In genomic region chr12:89861086-89861485, GRCh38 we compare ENCODE assay signal across 17 cellular contexts.
A peak's percentile ranks its signal among the peaks of the same experiment; 100 is the strongest.
DNase-seq lines count a peak whose midpoint lies in the region; ATAC-seq, FAIRE-seq and TF ChIP-seq lines count a peak whose summit lies in the region.
"Had no signal": no experiment of that assay in that cellular context is flagged by ENCODE, and none has a peak within 500 bp of the region (broad histone marks: within the 10 kb centered on the region; RNA-seq: fewer than 3 reads in every experiment).

No MANE protein-coding gene starts in this region.

- no peak overlapping the region for H3K27ac ChIP-seq in OCI-LY7 (ENCODE audit: low read depth, low read length, poor library complexity, severe bottlenecking)
- H3K27ac ChIP-seq in K562 (ENCODE audit: extremely low read depth, low read depth, low read length) = no peak overlapping the region
- no peak overlapping the region for H3K27ac ChIP-seq in dorsolateral prefrontal cortex
- H3K27ac ChIP-seq in brain microvascular endothelial cell = no peak overlapping the region
- no peak overlapping the region for H3K27ac ChIP-seq in right lobe of liver
- H3K27ac ChIP-seq: uterus had no signal

- peak; percentile 19 for DNase-seq in activated naive CD4-positive, alpha-beta T cell treated with anti-CD3 and anti-CD28 coated beads, Interleukin-2, amount 50 U/mL, for 16 hours
- no peak for DNase-seq in activated naive CD4-positive, alpha-beta T cell treated with anti-CD3 and anti-CD28 coated beads, Interleukin-2, amount 10 ng/mL, durations not matched to agents 7 days and 5 days
- DNase-seq in OCI-LY7 (ENCODE audit: low spot score) = no peak
- DNase-seq in K562 (ENCODE audit: extremely low read depth in 1 of 4, low spot score in 3 of 4) = peak in 1 of 4 experiments; percentile 11
- DNase-seq in stimulated activated effector memory CD8-positive, alpha-beta T cell treated with anti-CD3 and anti-CD28 coated beads, Interleukin-12 subunit alpha, Interleukin-12 subunit beta, amount 100 ng/mL, for 72 hours (ENCODE audit: low spot score in 2 of 2) = no peak
- no peak for DNase-seq in dorsolateral prefrontal cortex
- no peak for DNase-seq in brain microvascular endothelial cell
- DNase-seq in right lobe of liver = no peak
- DNase-seq: KG1, NCI-H146, NCI-H446, OCI-M1, SW 1271, uterus had no signal

- peak overlapping the region; percentile 94; the same call in 1 of the 2 replicates for H2AFZ ChIP-seq in OCI-LY7 (ENCODE audit: low read length)
- no peak overlapping the region for H2AFZ ChIP-seq in K562 (ENCODE audit: low read depth, low read length)

- CTCF ChIA-PET in activated naive CD4-positive, alpha-beta T cell treated with anti-CD3 and anti-CD28 coated beads, Interleukin-2, amount 10 ng/mL, durations not matched to agents 7 days and 5 days (lab: Charles Lee) = interaction anchor here (0.7 kb wide), 1 partner anchor 29 kb away, joined by 3 read pairs; no protein-coding TSS in a partner anchor
- CTCF ChIA-PET in OCI-LY7 (lab: Charles Lee; ENCODE audit: unreplicated experiment) (no interaction called here), K562 (lab: Yijun Ruan, JAX; ENCODE audit: low intra/inter-chr PET ratio) (no interaction called here)

- no peak for FAIRE-seq in K562 (lab: Jason Lieb, UNC)
- FAIRE-seq: keratinocyte had no signal

- no peak overlapping the region for H3K27ac Mint-ChIP-seq in activated naive CD4-positive, alpha-beta T cell treated with anti-CD3 and anti-CD28 coated beads, Interleukin-2, amount 10 ng/mL, durations not matched to agents 7 days and 5 days
- H3K27ac Mint-ChIP-seq in stimulated activated effector memory CD8-positive, alpha-beta T cell treated with anti-CD3 and anti-CD28 coated beads, Interleukin-12 subunit alpha, Interleukin-12 subunit beta, amount 100 ng/mL, for 72 hours = peak overlapping the region; percentile 39
- H3K27ac Mint-ChIP-seq: brain had no signal

- no peaks in the 10 kb centered on the region; the same call in 1 of the 2 replicates for H3K36me3 ChIP-seq in OCI-LY7 (ENCODE audit: insufficient read depth, low read length)
- no peaks in the 10 kb centered on the region for H3K36me3 ChIP-seq in K562 (ENCODE audit: control insufficient read depth, insufficient read depth, low read length)
- no peaks in the 10 kb centered on the region for H3K36me3 ChIP-seq in brain microvascular endothelial cell (replicated peaks)
- no peaks in the 10 kb centered on the region for H3K36me3 ChIP-seq in right lobe of liver
- H3K36me3 ChIP-seq: uterus had no signal

- H3K4me2 ChIP-seq in OCI-LY7 (ENCODE audit: low read length) = no peak overlapping the region
- no peak overlapping the region for H3K4me2 ChIP-seq in K562 (ENCODE audit: insufficient read depth, low read length)

- H3K4me3 ChIP-seq in OCI-LY7 (ENCODE audit: low read depth, low read length, poor library complexity, severe bottlenecking) (no peak overlapping the region), K562 (no peak overlapping the region), dorsolateral prefrontal cortex (no peak overlapping the region), brain microvascular endothelial cell (ENCODE audit: low read depth, low read length) (no peak overlapping the region), right lobe of liver (no peak overlapping the region)
- H3K4me3 ChIP-seq: uterus had no signal

- H4K20me1 ChIP-seq in OCI-LY7 (ENCODE audit: insufficient read depth, low read length) (no peaks in the 10 kb centered on the region), K562 (replicated peaks; ENCODE audit: control insufficient read depth, insufficient read depth, low read length) (no peaks in the 10 kb centered on the region)

- intact Hi-C loops in OCI-LY7 (cut with micrococcal nuclease; ENCODE audit: unreplicated experiment) = loop anchor here (5.0 kb wide), 4 partner anchors 66 to 319 kb away; no protein-coding TSS in a partner anchor
- intact Hi-C loops in K562 (cut with micrococcal nuclease) = no loop called here
- intact Hi-C loops in dorsolateral prefrontal cortex (cut with DNase I) = no loop called here
- intact Hi-C loops in right lobe of liver (cut with DNase I) = no loop called here

- H3K79me2 ChIP-seq in OCI-LY7 (ENCODE audit: insufficient read depth, low read depth, low read length) = no peaks in the 10 kb centered on the region
- no peaks in the 10 kb centered on the region for H3K79me2 ChIP-seq in K562 (ENCODE audit: control insufficient read depth, insufficient read depth, low read length)

- H3K4me1 ChIP-seq in OCI-LY7 (ENCODE audit: insufficient read depth, low read length, poor library complexity, severe bottlenecking) = peaks cover 79% of the 10 kb centered on the region
- no peaks in the 10 kb centered on the region; a peak in 2 of 5 replicates for H3K4me1 ChIP-seq in K562 (replicated peaks in 1 of 2; ENCODE audit: control insufficient read depth in 2 of 2, insufficient read depth in 2 of 2, low read length in 2 of 2)
- H3K4me1 ChIP-seq in right lobe of liver = no peaks in the 10 kb centered on the region
- H3K4me1 ChIP-seq: uterus had no signal

- TF ChIP-seq CTCF in OCI-LY7 (conservative IDR thresholded peaks at IDR 0.05; ENCODE audit: low read length) = no peak
- no peak for TF ChIP-seq CTCF in K562 (IDR thresholded peaks at IDR 0.05 in 2 of 3, conservative IDR thresholded peaks at IDR 0.05 in 1 of 3; ENCODE audit: insufficient read depth in 2 of 3, low read depth in 1 of 3, low read length in 3 of 3)
- no peak for TF ChIP-seq CTCF in dorsolateral prefrontal cortex (IDR thresholded peaks at IDR 0.05 in 54 of 56, conservative IDR thresholded peaks at IDR 0.05 in 2 of 56; ENCODE audit: low read depth in 1 of 56, partially characterized antibody in 56 of 56)
- TF ChIP-seq CTCF in brain microvascular endothelial cell (IDR thresholded peaks at IDR 0.05; ENCODE audit: low read depth, low read length, missing control alignments) = no peak
- TF ChIP-seq CTCF in right lobe of liver (IDR thresholded peaks at IDR 0.05) = no peak

- no peaks in the 10 kb centered on the region for H3K27me3 Mint-ChIP-seq in activated naive CD4-positive, alpha-beta T cell treated with anti-CD3 and anti-CD28 coated beads, Interleukin-2, amount 10 ng/mL, durations not matched to agents 7 days and 5 days
- H3K27me3 Mint-ChIP-seq: stimulated activated naive CD8-positive, alpha-beta T cell treated with anti-CD3 and anti-CD28 coated beads, Interleukin-15, amount 100 ng/mL, for 72 hours had no signal

- no peaks in the 10 kb centered on the region for H3K9me1 ChIP-seq in K562 (ENCODE audit: control insufficient read depth, insufficient read depth, low read length)

- peaks cover 29% of the 10 kb centered on the region for H3K36me3 Mint-ChIP-seq in activated naive CD4-positive, alpha-beta T cell treated with anti-CD3 and anti-CD28 coated beads, Interleukin-2, amount 10 ng/mL, durations not matched to agents 7 days and 5 days
- H3K36me3 Mint-ChIP-seq in stimulated activated effector memory CD8-positive, alpha-beta T cell treated with anti-CD3 and anti-CD28 coated beads, Interleukin-12 subunit alpha, Interleukin-12 subunit beta, amount 100 ng/mL, for 72 hours = no peaks in the 10 kb centered on the region
- H3K36me3 Mint-ChIP-seq: brain had no signal

- no TSS peak for BruUV-seq in OCI-LY7 (replicated peaks; lab: Mats Ljungman, UMichigan)
- BruUV-seq in K562 (replicated peaks; lab: Mats Ljungman, UMichigan) = no TSS peak

- POLR2A ChIA-PET in OCI-LY7 (lab: Charles Lee) = interaction anchor here (0.6 kb wide), 1 partner anchor 199 kb away, joined by 4 read pairs; no protein-coding TSS in a partner anchor
- POLR2A ChIA-PET in K562 (lab: Yijun Ruan, JAX) = no interaction called here

- WGBS in K562 (ENCODE audit: insufficient coverage, low coverage, missing lambda C conversion rate) = 4% methylated on average over 3 of the region's 3 CpGs
- WGBS in right lobe of liver (ENCODE audit: insufficient coverage, low coverage, low lambda C conversion rate, missing lambda C conversion rate) = 76% methylated on average over 3 of the region's 3 CpGs

- TF ChIP-seq POLR2A in K562 (conservative IDR thresholded peaks at IDR 0.05) = no peak
- no peak for TF ChIP-seq POLR2A in right lobe of liver (IDR thresholded peaks at IDR 0.05)

- peaks cover 50% of the 10 kb centered on the region for H3K4me1 Mint-ChIP-seq in activated naive CD4-positive, alpha-beta T cell treated with anti-CD3 and anti-CD28 coated beads, Interleukin-2, amount 10 ng/mL, durations not matched to agents 7 days and 5 days
- peaks cover 51% of the 10 kb centered on the region for H3K4me1 Mint-ChIP-seq in stimulated activated effector memory CD8-positive, alpha-beta T cell treated with anti-CD3 and anti-CD28 coated beads, Interleukin-12 subunit alpha, Interleukin-12 subunit beta, amount 100 ng/mL, for 72 hours

- H3K9ac ChIP-seq in K562 (ENCODE audit: insufficient read depth in 1 of 2, low read depth in 2 of 2, low read length in 2 of 2) = no peak overlapping the region

- H3K9me2 ChIP-seq in OCI-LY7 (ENCODE audit: insufficient read depth, low read length) = no peaks in the 10 kb centered on the region

- TF ChIP-seq RAD21 in K562 (CRISPR knock-in tag; conservative IDR thresholded peaks at IDR 0.05 in 1 of 2, IDR thresholded peaks at IDR 0.05 in 1 of 2) = no peak

- H3K9me3 ChIP-seq in OCI-LY7 (ENCODE audit: low read length) = no peaks in the 10 kb centered on the region
- no peaks in the 10 kb centered on the region for H3K9me3 ChIP-seq in K562 (replicated peaks; ENCODE audit: control insufficient read depth, insufficient read depth, low read depth, low read length)
- no peaks in the 10 kb centered on the region for H3K9me3 ChIP-seq in right lobe of liver
- H3K9me3 ChIP-seq: uterus had no signal

- H3K9me3 Mint-ChIP-seq in activated naive CD4-positive, alpha-beta T cell treated with anti-CD3 and anti-CD28 coated beads, Interleukin-2, amount 10 ng/mL, durations not matched to agents 7 days and 5 days = peaks cover 13% of the 10 kb centered on the region
- H3K9me3 Mint-ChIP-seq in stimulated activated effector memory CD8-positive, alpha-beta T cell treated with anti-CD3 and anti-CD28 coated beads, Interleukin-12 subunit alpha, Interleukin-12 subunit beta, amount 100 ng/mL, for 72 hours = peaks cover 4% of the 10 kb centered on the region

- no peak overlapping the region for H3K4me3 Mint-ChIP-seq in activated naive CD4-positive, alpha-beta T cell treated with anti-CD3 and anti-CD28 coated beads, Interleukin-2, amount 10 ng/mL, durations not matched to agents 7 days and 5 days
- H3K4me3 Mint-ChIP-seq in stimulated activated effector memory CD8-positive, alpha-beta T cell treated with anti-CD3 and anti-CD28 coated beads, Interleukin-12 subunit alpha, Interleukin-12 subunit beta, amount 100 ng/mL, for 72 hours = no peak overlapping the region
- H3K4me3 Mint-ChIP-seq: brain; stimulated activated naive CD8-positive, alpha-beta T cell treated with anti-CD3 and anti-CD28 coated beads, Interleukin-15, amount 100 ng/mL, for 72 hours had no signal

- no peaks in the 10 kb centered on the region for H3K27me3 ChIP-seq in K562 (ENCODE audit: control insufficient read depth in 2 of 2, insufficient read depth in 2 of 2, low read length in 2 of 2)
- H3K27me3 ChIP-seq in dorsolateral prefrontal cortex = no peaks in the 10 kb centered on the region
- H3K27me3 ChIP-seq in brain microvascular endothelial cell (replicated peaks) = no peaks in the 10 kb centered on the region
- H3K27me3 ChIP-seq in right lobe of liver = no peaks in the 10 kb centered on the region
- H3K27me3 ChIP-seq: uterus had no signal

- TF ChIP-seq EP300 in K562 (IDR thresholded peaks at IDR 0.05; ENCODE audit: low read length) = no peak

- no peak for ATAC-seq in K562
- peak; percentile 42 for ATAC-seq in stimulated activated effector memory CD8-positive, alpha-beta T cell treated with anti-CD3 and anti-CD28 coated beads, Interleukin-12 subunit alpha, Interleukin-12 subunit beta, amount 100 ng/mL, for 72 hours
- ATAC-seq in right lobe of liver = no peak
- ATAC-seq: stimulated activated naive CD8-positive, alpha-beta T cell treated with anti-CD3 and anti-CD28 coated beads, Interleukin-15, amount 100 ng/mL, for 72 hours had no signal

- in situ Hi-C loops in K562 (cut with MboI) (no loop called here), brain microvascular endothelial cell (cut with HindIII; ENCODE audit: low pct_ligation_motif_present, low sequenced_read_pairs) (no loop called here)
